ENCODE assay signal across 8 cellular contexts in genomic region chr12:53159195-53159834, GRCh38. TPM values are rescaled to one million over a fixed set of nuclear protein-coding genes. Genes with fewer than 3 reads are reported as not detected.
DNase-seq lines count a peak whose midpoint lies in the region; ATAC-seq and TF ChIP-seq lines count a peak whose summit lies in the region.

No MANE protein-coding gene starts in this region.

- CTCF ChIA-PET in IMR-90 (lab: Yijun Ruan, JAX): interaction anchor here (0.7 to 2.4 kb wide), 9 partner anchors 13 to 186 kb away, joined by 3 to 16 read pairs (median 4); no protein-coding TSS in a partner anchor

- H2BK20ac ChIP-seq in IMR-90 (ENCODE audit: low read depth, low read length): peak overlapping the region; percentile 66; the same call in 1 of the 2 replicates

- intact Hi-C loops in IMR-90 (cut with micrococcal nuclease): loop anchor here (1.0 to 5.0 kb wide), 3 partner anchors 31 to 138 kb away; partner anchors contain the start of genes MYG1 and PFDN5

- TF ChIP-seq POLR2A in IMR-90 (IDR thresholded peaks at IDR 0.05; ENCODE audit: low read depth, low read length): no peak

- ATAC-seq in IMR-90 (ENCODE audit: low read depth): peak; percentile 96

- H3K9me2 ChIP-seq in OCI-LY1 (ENCODE audit: low read depth, low read length): no peaks in the 10 kb centered on the region

- no peak overlapping the region for H3K4me2 ChIP-seq in IMR-90 (ENCODE audit: low read depth, low read length)
- H3K4me2 ChIP-seq in OCI-LY1 (ENCODE audit: low read length): peak overlapping the region; percentile 14; the same call in 1 of the 2 replicates

- H3K9ac ChIP-seq in IMR-90 (ENCODE audit: low read depth, low read length) (0 out of 2 replicates have a peak overlapping the region, but pooled peaks have one; percentile 19), OCI-LY1 (ENCODE audit: low read length) (peak overlapping the region; percentile 27; the same call in 1 of the 2 replicates)

- no TSS peak for BruUV-seq in IMR-90 (replicated peaks; lab: Mats Ljungman, UMichigan)

- H3K79me2 ChIP-seq in OCI-LY1 (ENCODE audit: insufficient read depth, low read length): no peaks in the 10 kb centered on the region

- H2BK5ac ChIP-seq in IMR-90 (ENCODE audit: low read depth, low read length, poor library complexity, severe bottlenecking): no peak overlapping the region

- no peak overlapping the region for H3K23ac ChIP-seq in IMR-90 (ENCODE audit: low read depth, low read length)

- DNase-seq in BE2C (peak; percentile 88), GM19240 (ENCODE audit: insufficient read length, low spot score) (peak; percentile 88), IMR-90 (peak; percentile 74), epithelial cell of esophagus (ENCODE audit: low read depth) (peak; percentile 78), mucosa of gallbladder (ENCODE audit: low spot score) (peak; percentile 89)
- DNase-seq in activated CD8-positive, alpha-beta memory T cell treated with anti-CD3 and anti-CD28 coated beads, Interleukin-2, amount 50 U/mL, for 24 hours (ENCODE audit: extremely low read depth): peak; percentile 79
- DNase-seq in stimulated activated CD8-positive, alpha-beta memory T cell treated with anti-CD3 and anti-CD28 coated beads, Interleukin-7, amount 100 ng/mL, for 24 hours (ENCODE audit: low read depth): peak; percentile 87

- no peak overlapping the region; the same call in 1 of the 2 replicates for H4K5ac ChIP-seq in IMR-90 (ENCODE audit: low read depth, low read length)

- peak overlapping the region; percentile 32 for H3K14ac ChIP-seq in IMR-90 (replicated peaks; ENCODE audit: low read depth, low read length)

- H2AFZ ChIP-seq in IMR-90 (replicated peaks; ENCODE audit: low read length, poor library complexity): peak overlapping the region; percentile 89
- H2AFZ ChIP-seq in OCI-LY1 (ENCODE audit: low read length): no peak overlapping the region

- peak; percentile 89 for TF ChIP-seq RAD21 in IMR-90 (IDR thresholded peaks at IDR 0.05; ENCODE audit: low read length)

- H3K27me3 ChIP-seq in BE2C (no peaks in the 10 kb centered on the region), IMR-90 (ENCODE audit: control insufficient read depth, insufficient read depth, low read length) (no peaks in the 10 kb centered on the region), OCI-LY1 (ENCODE audit: insufficient read depth, low read length) (no peaks in the 10 kb centered on the region)

- H3K27ac ChIP-seq in IMR-90 (ENCODE audit: insufficient read depth, low read length): peak overlapping the region; percentile 24; the same call in 1 of the 2 replicates
- no peak overlapping the region for H3K27ac ChIP-seq in OCI-LY1 (ENCODE audit: low read depth, low read length, poor library complexity, severe bottlenecking)

- TF ChIP-seq CTCF in BE2C (IDR thresholded peaks at IDR 0.05; ENCODE audit: low read depth, low read length): peak; percentile 99
- peak; percentile 89 for TF ChIP-seq CTCF in IMR-90 (conservative IDR thresholded peaks at IDR 0.05; ENCODE audit: low read depth, low read length)
- TF ChIP-seq CTCF in OCI-LY1 (IDR thresholded peaks at IDR 0.05; ENCODE audit: low read length): peak; percentile 99
- peak; percentile 100 for TF ChIP-seq CTCF in epithelial cell of esophagus (IDR thresholded peaks at IDR 0.05; ENCODE audit: insufficient read depth, low read depth, low read length, missing control alignments)

- H3K36me3 ChIP-seq in BE2C (no peaks in the 10 kb centered on the region), IMR-90 (ENCODE audit: control insufficient read depth, insufficient read depth, low read length) (peaks cover 7% of the 10 kb centered on the region; the same call in 1 of the 2 replicates), OCI-LY1 (ENCODE audit: insufficient read depth, low read length) (no peaks in the 10 kb centered on the region)

- H3K4me1 ChIP-seq in BE2C (no peaks in the 10 kb centered on the region), IMR-90 (ENCODE audit: control insufficient read depth, insufficient read depth, low read length) (peaks cover 4% of the 10 kb centered on the region; the same call in 1 of the 2 replicates), OCI-LY1 (ENCODE audit: insufficient read depth, low read length, severe bottlenecking) (peaks cover 9% of the 10 kb centered on the region)

- dilution Hi-C loops in IMR-90 (cut with HindIII; ENCODE audit: low sequenced_read_pairs, unreplicated experiment): no loop called here

- 57% methylated on average over 2 of the region's 14 CpGs; no CpG with 5 or more reads in 1 of the 2 experiments for WGBS in IMR-90 (ENCODE audit: extremely low coverage in 2 of 2, insufficient read length in 1 of 2), 2 experiments

- in situ Hi-C loops in IMR-90 (cut with MboI; ENCODE audit: low sequenced_read_pairs): no loop called here

- H2BK15ac ChIP-seq in IMR-90 (ENCODE audit: low read depth, low read length): no peak overlapping the region; the same call in 2 of the 3 replicates

- H3K18ac ChIP-seq in IMR-90 (ENCODE audit: low read depth, low read length): no peak overlapping the region

- no peak overlapping the region for H3K56ac ChIP-seq in IMR-90 (ENCODE audit: extremely low read depth, insufficient read depth, low read length)

- H3K79me1 ChIP-seq in IMR-90 (ENCODE audit: low read depth in 1 of 2, low read length in 2 of 2): no peaks in the 10 kb centered on the region

- POLR2A ChIA-PET in IMR-90 (lab: Charles Lee; ENCODE audit: unreplicated experiment): no interaction called here

- H3K9me3 ChIP-seq in BE2C (no peaks in the 10 kb centered on the region), IMR-90 (ENCODE audit: control insufficient read depth, insufficient read depth, low read length) (no peaks in the 10 kb centered on the region), OCI-LY1 (ENCODE audit: low read length) (no peaks in the 10 kb centered on the region)

- H3F3A ChIP-seq in OCI-LY1 (ENCODE audit: insufficient read depth, low read length): no peaks in the 10 kb centered on the region

- H3K4ac ChIP-seq in IMR-90 (ENCODE audit: low read depth, low read length): peak overlapping the region; percentile 76

- peak overlapping the region; percentile 43 for H2AK9ac ChIP-seq in IMR-90 (replicated peaks; ENCODE audit: low read depth, low read length, poor library complexity)

- peak overlapping the region in 1 of 2 experiments; percentile 90; a peak in 3 of 4 replicates for H4K8ac ChIP-seq in IMR-90 (ENCODE audit: low read depth in 2 of 2, low read length in 2 of 2)

- H4K20me1 ChIP-seq in IMR-90 (ENCODE audit: insufficient read depth, low read length): no peaks in the 10 kb centered on the region
- H4K20me1 ChIP-seq in OCI-LY1 (ENCODE audit: insufficient read depth, low read length): no peaks in the 10 kb centered on the region

- peak overlapping the region; percentile 27 for H3K4me3 ChIP-seq in BE2C (ENCODE audit: low read depth, low read length)
- H3K4me3 ChIP-seq in IMR-90 (ENCODE audit: insufficient read depth, low read depth, low read length): no peak overlapping the region
- H3K4me3 ChIP-seq in OCI-LY1 (ENCODE audit: low read depth, low read length, poor library complexity, severe bottlenecking): no peak overlapping the region
- H3K4me3 ChIP-seq in epithelial cell of esophagus (ENCODE audit: low read length): no peak overlapping the region

- peak overlapping the region; percentile 56 for H2BK120ac ChIP-seq in IMR-90 (ENCODE audit: low read depth, low read length)

- H2AK5ac ChIP-seq in IMR-90 (ENCODE audit: low read depth, low read length): peak overlapping the region; percentile 47

- H4K91ac ChIP-seq in IMR-90 (ENCODE audit: insufficient read depth, low read depth, low read length): peak overlapping the region; percentile 61; the same call in 1 of the 2 replicates

- H3K9me1 ChIP-seq in IMR-90 (ENCODE audit: insufficient read depth, low read length): no peaks in the 10 kb centered on the region

TF ChIP-seq in IMR-90, 13 proteins besides CTCF, POLR2A, EP300 and RAD21 (continues in another document):
- TF ChIP-seq NFE2L2 (IDR thresholded peaks at IDR 0.05; ENCODE audit: low read depth, low read length) (no peak), SMC3 (IDR thresholded peaks at IDR 0.05; ENCODE audit: low read depth, low read length) (peak; percentile 82), RCOR1 (IDR thresholded peaks at IDR 0.05; ENCODE audit: insufficient replicate concordance, low read length) (no peak), MXI1 (IDR thresholded peaks at IDR 0.05; ENCODE audit: borderline replicate concordance, low read depth, low read length) (peak; percentile 53; the same call in 1 of the 2 replicates), CEBPB (IDR thresholded peaks at IDR 0.05; ENCODE audit: low read depth, low read length) (peak; percentile 81), MAZ (IDR thresholded peaks at IDR 0.05; ENCODE audit: borderline replicate concordance, low read depth, low read length) (0 out of 2 replicates have a peak, but pooled peaks have one; percentile 36)

RNA-seq across cellular contexts. Expression of gene ZNF740, which starts 21.2 kb away (rescaled TPM):
- 35.0 TPM for polyA plus RNA-seq in BE2C (2012; ENCODE audit: insufficient read depth, insufficient read length, low read depth)
- total RNA-seq in IMR-90 (2012; rRNA removed): 11.7 and 13.1 TPM in 2 replicates
- polyA plus RNA-seq in IMR-90 (2012; rRNA removed): 7.0 and 14.0 TPM in 2 replicates
- 3.0 and 3.9 TPM in 2 replicates for polyA plus RNA-seq in IMR-90 (2012; cell fraction: cytosol; rRNA removed)
- polyA plus RNA-seq in IMR-90 (2012; cell fraction: nucleus; rRNA removed; ENCODE audit: low replicate concordance): 13.8 and 55.4 TPM in 2 replicates
- total RNA-seq in mucosa of gallbladder: 40.4 TPM

RNA-seq across cellular contexts. Expression of gene CSAD, which starts 21.4 kb away (rescaled TPM):
- polyA plus RNA-seq in BE2C (2012; ENCODE audit: insufficient read depth, insufficient read length, low read depth): 12.2 TPM
- total RNA-seq in IMR-90 (2012; rRNA removed): 5.0 and 5.4 TPM in 2 replicates
- 39.8 and 45.6 TPM in 2 replicates for polyA plus RNA-seq in IMR-90 (2012; rRNA removed)
- polyA plus RNA-seq in IMR-90 (2012; cell fraction: cytosol; rRNA removed): 8.8 and 9.9 TPM in 2 replicates
- polyA plus RNA-seq in IMR-90 (2012; cell fraction: nucleus; rRNA removed; ENCODE audit: low replicate concordance): 572 and 670 TPM in 2 replicates
- 44.3 TPM for total RNA-seq in mucosa of gallbladder

RNA-seq across cellular contexts. Expression of gene ITGB7, which starts 47.7 kb away (rescaled TPM):
- polyA plus RNA-seq in BE2C (2012; ENCODE audit: insufficient read depth, insufficient read length, low read depth): not detected
- total RNA-seq in IMR-90 (2012; rRNA removed) (under 0.01 and 0.18 TPM in 2 replicates), mucosa of gallbladder (5.8 TPM)
- polyA plus RNA-seq in IMR-90 (2012; rRNA removed): 0.44 and 0.60 TPM in 2 replicates
- polyA plus RNA-seq in IMR-90 (2012; cell fraction: cytosol; rRNA removed): 0.11 and 0.23 TPM in 2 replicates
- polyA plus RNA-seq in IMR-90 (2012; cell fraction: nucleus; rRNA removed; ENCODE audit: low replicate concordance): 2.5 and 4.3 TPM in 2 replicates

RNA-seq across cellular contexts. Expression of gene SOAT2, which starts 56.0 kb away (rescaled TPM):
- not detected for polyA plus RNA-seq in BE2C (2012; ENCODE audit: insufficient read depth, insufficient read length, low read depth)
- total RNA-seq in IMR-90 (2012; rRNA removed) (under 0.01 and 0.18 TPM in 2 replicates), mucosa of gallbladder (0.75 TPM)
- polyA plus RNA-seq in IMR-90 (2012; rRNA removed): 0.39 and 0.55 TPM in 2 replicates
- 0.18 and 0.27 TPM in 2 replicates for polyA plus RNA-seq in IMR-90 (2012; cell fraction: cytosol; rRNA removed)
- polyA plus RNA-seq in IMR-90 (2012; cell fraction: nucleus; rRNA removed; ENCODE audit: low replicate concordance): 0.52 and 1.3 TPM in 2 replicates
